9 cellular contexts compared by ENCODE assay signal in the genomic region with DNA sequence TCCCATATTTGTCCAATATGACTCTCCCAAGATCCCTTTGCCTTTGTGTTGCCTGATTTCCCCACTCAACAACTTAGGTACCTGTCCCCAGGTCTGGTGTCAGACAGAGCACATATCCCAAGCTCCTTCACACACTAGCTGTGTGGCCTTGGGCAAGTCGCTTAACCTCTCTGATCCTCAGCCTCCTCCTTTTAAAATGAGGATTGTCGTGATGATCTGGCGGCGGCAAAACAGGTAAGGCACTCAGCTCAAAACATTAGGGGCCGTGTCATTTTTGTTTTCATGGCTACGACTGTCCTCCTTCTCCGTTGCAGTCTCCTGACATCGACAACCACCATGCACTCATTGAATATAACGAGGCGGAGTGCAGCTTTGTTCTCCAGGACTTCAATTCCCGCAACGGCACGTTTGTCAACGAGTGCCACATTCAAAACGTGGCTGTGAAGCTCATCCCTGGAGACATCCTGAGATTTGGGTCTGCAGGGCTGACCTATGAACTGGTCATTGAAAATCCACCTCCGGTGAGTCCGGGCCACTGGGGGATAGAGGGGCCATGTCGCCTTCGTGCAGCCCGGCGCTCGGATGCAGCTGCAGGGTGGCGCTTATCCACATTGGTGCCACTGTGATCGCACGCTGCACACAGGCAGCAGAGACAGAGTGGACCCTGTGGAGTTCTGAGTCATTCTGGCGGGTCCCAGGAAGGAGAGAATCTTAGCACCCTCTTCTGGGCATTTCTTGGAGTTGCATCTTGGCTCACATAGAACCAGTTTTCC. TPM values are rescaled to one million over a fixed set of nuclear protein-coding genes. Genes with fewer than 3 reads are reported as not detected.
DNase-seq lines count a peak whose midpoint lies in the region; ATAC-seq, FAIRE-seq and TF ChIP-seq lines count a peak whose summit lies in the region.
"Had no signal": no experiment of that assay in that cellular context is flagged by ENCODE, and none has a peak within 500 bp of the region (broad histone marks: within the 10 kb centered on the region; RNA-seq: fewer than 3 reads in every experiment).

No MANE protein-coding gene starts in this region.

- H4K20me1 ChIP-seq in KMS-11 (ENCODE audit: insufficient read depth) = no peaks in the 10 kb centered on the region
- no peaks in the 10 kb centered on the region for H4K20me1 ChIP-seq in PC-3 (ENCODE audit: low read length)
- H4K20me1 ChIP-seq in astrocyte (ENCODE audit: insufficient read depth, low read length) = no peaks in the 10 kb centered on the region

- ATAC-seq in PC-3 = peak; percentile 97
- peak; percentile 86 for ATAC-seq in sciatic nerve
- ATAC-seq in GM19467 (IDR thresholded peaks at IDR 0.05; ENCODE audit: unreplicated experiment) = no peak
- no peak for ATAC-seq in GM21786 (IDR thresholded peaks at IDR 0.05; ENCODE audit: unreplicated experiment)

- H3K36me3 Mint-ChIP-seq in astrocyte (ENCODE audit: low read depth, unreplicated experiment) = no peaks in the 10 kb centered on the region
- H3K36me3 Mint-ChIP-seq: activated naive CD4-positive, alpha-beta T cell treated with anti-CD3 and anti-CD28 coated beads, Interleukin-2, amount 50 U/mL, for 24 hours had no signal

- peak; percentile 82 for TF ChIP-seq CTCF in KMS-11 (conservative IDR thresholded peaks at IDR 0.05; ENCODE audit: low read depth, low read length)
- peak; percentile 81 for TF ChIP-seq CTCF in PC-3 (conservative IDR thresholded peaks at IDR 0.05; ENCODE audit: low read depth, low read length)
- TF ChIP-seq CTCF in astrocyte (IDR thresholded peaks at IDR 0.05; ENCODE audit: insufficient read depth, low read depth, low read length) = peak; percentile 85

- H3F3A ChIP-seq in PC-3 (ENCODE audit: low read length, unreplicated experiment) = no peaks in the 10 kb centered on the region

- no peaks in the 10 kb centered on the region for H3K4me1 Mint-ChIP-seq in astrocyte (ENCODE audit: low read depth, unreplicated experiment)
- H3K4me1 Mint-ChIP-seq: activated naive CD4-positive, alpha-beta T cell treated with anti-CD3 and anti-CD28 coated beads, Interleukin-2, amount 50 U/mL, for 24 hours had no signal

- H3K4me1 ChIP-seq in KMS-11 (ENCODE audit: low read depth, poor library complexity, severe bottlenecking) (no peaks in the 10 kb centered on the region), PC-3 (ENCODE audit: insufficient read depth, low read length) (peaks cover 10% of the 10 kb centered on the region; the same call in 1 of the 2 replicates), astrocyte (ENCODE audit: insufficient read depth, low read length) (peaks cover 3% of the 10 kb centered on the region)

- H2AFZ ChIP-seq in KMS-11 (ENCODE audit: low read depth) (peak overlapping the region; percentile 47; the same call in 1 of the 2 replicates), PC-3 (ENCODE audit: low read length) (peak overlapping the region; percentile 99), astrocyte (ENCODE audit: low read depth, low read length) (no peak overlapping the region)

- H3K4me3 ChIP-seq in KMS-11 (IDR thresholded peaks at IDR 0.05; ENCODE audit: insufficient read depth, low read depth, low read length) (no peak overlapping the region), PC-3 (ENCODE audit: low read length) (peak overlapping the region; percentile 69), astrocyte (ENCODE audit: insufficient read depth, low read depth, low read length) (no peak overlapping the region)

- no peaks in the 10 kb centered on the region for H3K27me3 ChIP-seq in KMS-11 (ENCODE audit: insufficient read depth, low read depth)
- H3K27me3 ChIP-seq in PC-3 (ENCODE audit: low read length) = no peaks in the 10 kb centered on the region
- peaks cover 13% of the 10 kb centered on the region for H3K27me3 ChIP-seq in astrocyte (ENCODE audit: insufficient read depth, low read length)

- POLR2A ChIA-PET in PC-3 (lab: Charles Lee; ENCODE audit: unreplicated experiment) = interaction anchor here (0.6 kb wide), 1 partner anchor 179 kb away, joined by 4 read pairs; no protein-coding TSS in a partner anchor

- no peaks in the 10 kb centered on the region for H3K9me3 ChIP-seq in PC-3 (ENCODE audit: low read length)
- no peaks in the 10 kb centered on the region for H3K9me3 ChIP-seq in astrocyte (ENCODE audit: insufficient read depth, low read depth, low read length)

- H3K79me2 ChIP-seq in KMS-11 (ENCODE audit: insufficient read depth, low read depth) = no peaks in the 10 kb centered on the region
- H3K79me2 ChIP-seq in PC-3 (ENCODE audit: low read length) = no peaks in the 10 kb centered on the region
- H3K79me2 ChIP-seq in astrocyte (ENCODE audit: insufficient read depth, low read length) = no peaks in the 10 kb centered on the region

- CTCF ChIA-PET in PC-3 (lab: Charles Lee) = interaction anchor here (0.5 to 2.0 kb wide), 3 partner anchors 72 to 150 kb away, joined by 3 to 18 read pairs (median 5); no protein-coding TSS in a partner anchor

- no peak overlapping the region for H3K27ac ChIP-seq in KMS-11
- no peak overlapping the region for H3K27ac ChIP-seq in PC-3 (ENCODE audit: low read length)
- H3K27ac ChIP-seq in astrocyte (ENCODE audit: low read depth, low read length) = no peak overlapping the region

- peak; percentile 93 for FAIRE-seq in G401.6 (lab: Jason Lieb, UNC)
- peak; percentile 29 for FAIRE-seq in astrocyte (lab: Jason Lieb, UNC)

- no peak overlapping the region for H3K4me3 Mint-ChIP-seq in astrocyte (ENCODE audit: unreplicated experiment)
- H3K4me3 Mint-ChIP-seq: activated naive CD4-positive, alpha-beta T cell treated with anti-CD3 and anti-CD28 coated beads, Interleukin-2, amount 50 U/mL, for 24 hours had no signal

- intact Hi-C loops in PC-3 (cut with micrococcal nuclease) = loop anchor here (1.0 kb wide), 4 partner anchors 32 to 144 kb away; no protein-coding TSS in a partner anchor
- intact Hi-C loops in sciatic nerve (cut with DNase I) = loop anchor here (5.0 kb wide), 1 partner anchor 145 kb away; no protein-coding TSS in a partner anchor

- no TSS peak for BruUV-seq in PC-3 (replicated peaks; lab: Mats Ljungman, UMichigan)

- no peaks in the 10 kb centered on the region for H3K36me3 ChIP-seq in KMS-11 (ENCODE audit: insufficient read depth)
- no peaks in the 10 kb centered on the region for H3K36me3 ChIP-seq in PC-3 (ENCODE audit: low read depth, low read length)
- no peaks in the 10 kb centered on the region for H3K36me3 ChIP-seq in astrocyte (ENCODE audit: insufficient read depth, low read length)

- H3K9me3 Mint-ChIP-seq in astrocyte (ENCODE audit: unreplicated experiment) = no peaks in the 10 kb centered on the region
- H3K9me3 Mint-ChIP-seq: activated naive CD4-positive, alpha-beta T cell treated with anti-CD3 and anti-CD28 coated beads, Interleukin-2, amount 50 U/mL, for 24 hours had no signal

- H3K9me2 ChIP-seq in PC-3 (replicated peaks; ENCODE audit: low read length) = no peaks in the 10 kb centered on the region

- H3K9ac ChIP-seq in KMS-11 = no peak overlapping the region
- H3K9ac ChIP-seq in PC-3 (ENCODE audit: low read length) = peak overlapping the region; percentile 48; the same call in 1 of the 2 replicates
- no peak overlapping the region for H3K9ac ChIP-seq in astrocyte (ENCODE audit: low read length)

- peaks cover 21% of the 10 kb centered on the region for H3K27me3 Mint-ChIP-seq in astrocyte (ENCODE audit: low read depth, unreplicated experiment)

- H3K27ac Mint-ChIP-seq in astrocyte (ENCODE audit: unreplicated experiment) = no peak overlapping the region
- H3K27ac Mint-ChIP-seq: activated naive CD4-positive, alpha-beta T cell treated with anti-CD3 and anti-CD28 coated beads, Interleukin-2, amount 50 U/mL, for 24 hours had no signal

- H3K4me2 ChIP-seq in KMS-11 = peak overlapping the region; percentile 18; the same call in 1 of the 2 replicates
- H3K4me2 ChIP-seq in PC-3 (ENCODE audit: low read length) = peak overlapping the region; percentile 96
- H3K4me2 ChIP-seq in astrocyte (ENCODE audit: low read length) = peak overlapping the region; percentile 51

- peak; percentile 92 for DNase-seq in PC-3
- DNase-seq in astrocyte (ENCODE audit: low read depth) = peak; percentile 41
- DNase-seq in hippocampal formation (lab: John Stamatoyannopoulos, UW) = peak; percentile 36 to 70
- DNase-seq in sciatic nerve (ENCODE audit: low spot score) = peak; percentile 64

RNA-seq across cellular contexts. Expression of gene FHAD1, which starts 25.2 kb away (rescaled TPM):
- total RNA-seq in PC-3 (2014; rRNA removed) (0.95 and 1.4 TPM in 2 replicates), astrocyte (0.25 TPM in 1 of 2 replicates, not detected in the other), sciatic nerve (3.1 TPM)

Comparison
In these comparisons a context has a peak if more than half of its experiments do, and no peak if none do; other contexts are left out.
1. H3K4me2 ChIP-seq: peak in every context shown above with its lines; median percentile 96 in PC-3; 51 in astrocyte; 18 in KMS-11.
2. ATAC-seq: peak in PC-3 (single experiment) and sciatic nerve (single experiment); none in GM19467 (single experiment) and GM21786 (single experiment).
3. DNase-seq: peak in every context shown above with its lines; median percentile 92 in PC-3; 64 in sciatic nerve; 53 in hippocampal formation; 41 in astrocyte.
4. Peak in every context shown above with its lines, with median percentiles within 50 percentile points of each other: CTCF ChIP-seq.